1 cellular context compared by ENCODE assay signal in genomic region chr19:44752123-44752815, GRCh38.
TF ChIP-seq lines count a peak whose summit lies in the region.

No MANE protein-coding gene starts in this region.

TF ChIP-seq in HepG2, 621 proteins besides CTCF, POLR2A, EP300 and RAD21:
- no peak for TF ChIP-seq GATA4 (IDR thresholded peaks at IDR 0.05; ENCODE audit: borderline replicate concordance, low read depth)
- TF ChIP-seq ATF3 (CRISPR knock-in tag; IDR thresholded peaks at IDR 0.05) = no peak
- TF ChIP-seq ZNF558 (CRISPR knock-in tag; IDR thresholded peaks at IDR 0.05; ENCODE audit: borderline replicate concordance) = no peak
- TF ChIP-seq, protein P1, sequence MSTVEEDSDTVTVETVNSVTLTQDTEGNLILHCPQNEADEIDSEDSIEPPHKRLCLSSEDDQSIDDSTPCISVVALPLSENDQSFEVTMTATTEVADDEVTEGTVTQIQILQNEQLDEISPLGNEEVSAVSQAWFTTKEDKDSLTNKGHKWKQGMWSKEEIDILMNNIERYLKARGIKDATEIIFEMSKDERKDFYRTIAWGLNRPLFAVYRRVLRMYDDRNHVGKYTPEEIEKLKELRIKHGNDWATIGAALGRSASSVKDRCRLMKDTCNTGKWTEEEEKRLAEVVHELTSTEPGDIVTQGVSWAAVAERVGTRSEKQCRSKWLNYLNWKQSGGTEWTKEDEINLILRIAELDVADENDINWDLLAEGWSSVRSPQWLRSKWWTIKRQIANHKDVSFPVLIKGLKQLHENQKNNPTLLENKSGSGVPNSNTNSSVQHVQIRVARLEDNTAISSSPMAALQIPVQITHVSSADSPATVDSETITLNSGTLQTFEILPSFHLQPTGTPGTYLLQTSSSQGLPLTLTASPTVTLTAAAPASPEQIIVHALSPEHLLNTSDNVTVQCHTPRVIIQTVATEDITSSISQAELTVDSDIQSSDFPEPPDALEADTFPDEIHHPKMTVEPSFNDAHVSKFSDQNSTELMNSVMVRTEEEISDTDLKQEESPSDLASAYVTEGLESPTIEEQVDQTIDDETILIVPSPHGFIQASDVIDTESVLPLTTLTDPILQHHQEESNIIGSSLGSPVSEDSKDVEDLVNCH (CRISPR knock-in tag; IDR thresholded peaks at IDR 0.05) = no peak
- TF ChIP-seq CHCHD3 (CRISPR knock-in tag; IDR thresholded peaks at IDR 0.05) = no peak
- TF ChIP-seq ZNF205 (CRISPR knock-in tag; IDR thresholded peaks at IDR 0.05) = peak; percentile 94
- peak; percentile 70 for TF ChIP-seq ZNF770 (CRISPR knock-in tag; IDR thresholded peaks at IDR 0.05)
- no peak for TF ChIP-seq ZNF296 (CRISPR knock-in tag; conservative IDR thresholded peaks at IDR 0.05)
- TF ChIP-seq PLSCR1 (CRISPR knock-in tag; IDR thresholded peaks at IDR 0.05; ENCODE audit: borderline replicate concordance) = no peak
